In genomic region chr14:21525571-21525970, GRCh38 we compare ENCODE assay signal across 9 cellular contexts. TPM values are rescaled to one million over a fixed set of nuclear protein-coding genes. Genes with fewer than 3 reads are reported as not detected.
DNase-seq lines count a peak whose midpoint lies in the region; ATAC-seq lines count a peak whose summit lies in the region.
"Had no signal": no experiment of that assay in that cellular context is flagged by ENCODE, and none has a peak within 500 bp of the region (broad histone marks: within the 10 kb centered on the region; RNA-seq: fewer than 3 reads in every experiment).

No MANE protein-coding gene starts in this region.

- H3K27ac Mint-ChIP-seq in activated naive CD4-positive, alpha-beta T cell treated with anti-CD3 and anti-CD28 coated beads for 36 hours, result peak overlapping the region; percentile 70
- H3K27ac Mint-ChIP-seq in stimulated activated naive B cell treated with anti-CD40 and anti-IgM and Interleukin-4, amounts not matched to agents 10 μg/mL and 1 μg/mL and 100 μg/mL, for 72 hours, result peak overlapping the region; percentile 27

- peak in 1 of 2 donors; percentile 13 for ATAC-seq in stimulated activated naive B cell treated with anti-CD40 and anti-IgM and Interleukin-4, amounts not matched to agents 10 μg/mL and 1 μg/mL and 100 μg/mL, for 72 hours (replicated peaks)
- ATAC-seq in HG03159 (IDR thresholded peaks at IDR 0.05; ENCODE audit: unreplicated experiment), result no peak

- H3K36me3 Mint-ChIP-seq in activated naive CD4-positive, alpha-beta T cell treated with anti-CD3 and anti-CD28 coated beads for 36 hours (ENCODE audit: low read depth), result no peaks in the 10 kb centered on the region
- no peaks in the 10 kb centered on the region for H3K36me3 Mint-ChIP-seq in stimulated activated naive B cell treated with anti-CD40 and anti-IgM and Interleukin-4, amounts not matched to agents 10 μg/mL and 1 μg/mL and 100 μg/mL, for 72 hours

- CTCF ChIA-PET in activated naive CD4-positive, alpha-beta T cell treated with anti-CD3 and anti-CD28 coated beads for 36 hours (lab: Charles Lee), result interaction anchor here (0.7 to 5.0 kb wide), 4 partner anchors 11 to 115 kb away, joined by 3 to 26 read pairs (median 5); partner anchors contain the start of gene METTL3

- H3K9me3 Mint-ChIP-seq in activated naive CD4-positive, alpha-beta T cell treated with anti-CD3 and anti-CD28 coated beads for 36 hours, result no peaks in the 10 kb centered on the region
- no peaks in the 10 kb centered on the region for H3K9me3 Mint-ChIP-seq in stimulated activated naive B cell treated with anti-CD40 and anti-IgM and Interleukin-4, amounts not matched to agents 10 μg/mL and 1 μg/mL and 100 μg/mL, for 72 hours

- intact Hi-C loops in activated naive CD4-positive, alpha-beta T cell treated with anti-CD3 and anti-CD28 coated beads for 36 hours (cut with micrococcal nuclease), result no loop called here

- H3K4me3 Mint-ChIP-seq in activated naive CD4-positive, alpha-beta T cell treated with anti-CD3 and anti-CD28 coated beads for 36 hours, result peak overlapping the region; percentile 79
- peak overlapping the region; percentile 72 to 80 for H3K4me3 Mint-ChIP-seq in stimulated activated naive B cell treated with anti-CD40 and anti-IgM and Interleukin-4, amounts not matched to agents 10 μg/mL and 1 μg/mL and 100 μg/mL, for 72 hours

- H3K27me3 Mint-ChIP-seq in activated naive CD4-positive, alpha-beta T cell treated with anti-CD3 and anti-CD28 coated beads for 36 hours (ENCODE audit: low read depth), result no peaks in the 10 kb centered on the region
- H3K27me3 Mint-ChIP-seq in stimulated activated naive B cell treated with anti-CD40 and anti-IgM and Interleukin-4, amounts not matched to agents 10 μg/mL and 1 μg/mL and 100 μg/mL, for 72 hours, result peaks cover 5 to 10% of the 10 kb centered on the region in 2 donors

- no peak for DNase-seq in activated naive CD4-positive, alpha-beta T cell treated with anti-CD3 and anti-CD28 coated beads for 36 hours
- no peak for DNase-seq in activated naive CD4-positive, alpha-beta T cell (lab: John Stamatoyannopoulos, UW)
- DNase-seq in amniotic epithelial cell (ENCODE audit: low read depth), result peak; percentile 52
- DNase-seq in iPS-NIHi7 (ENCODE audit: extremely low spot score), result peak; percentile 41
- DNase-seq in stimulated activated naive B cell treated with anti-CD40 and anti-IgM and Interleukin-4, amounts not matched to agents 10 μg/mL and 1 μg/mL and 100 μg/mL, for 72 hours, result no peak
- DNase-seq in stimulated activated CD8-positive, alpha-beta memory T cell treated with anti-CD3 and anti-CD28 coated beads, Interleukin-4, amount 100 ng/mL, for 48 hours, result no peak
- no peak for DNase-seq in DMS79 treated with DMSO at 0.1 percent for 48 hours (lab: John Stamatoyannopoulos, UW)

- H3K4me1 Mint-ChIP-seq in activated naive CD4-positive, alpha-beta T cell treated with anti-CD3 and anti-CD28 coated beads for 36 hours (ENCODE audit: low read depth), result peaks cover 9% of the 10 kb centered on the region
- peaks cover 10% of the 10 kb centered on the region in 2 donors for H3K4me1 Mint-ChIP-seq in stimulated activated naive B cell treated with anti-CD40 and anti-IgM and Interleukin-4, amounts not matched to agents 10 μg/mL and 1 μg/mL and 100 μg/mL, for 72 hours

RNA-seq across cellular contexts. Expression of gene SALL2, which starts 0.6 kb away (rescaled TPM):
- 1 to 10 TPM; 3.1 to 4.1 TPM for total RNA-seq in activated naive CD4-positive, alpha-beta T cell treated with anti-CD3 and anti-CD28 coated beads for 36 hours

RNA-seq across cellular contexts. Expression of gene METTL3, which starts 14.4 kb away (rescaled TPM):
- total RNA-seq in activated naive CD4-positive, alpha-beta T cell treated with anti-CD3 and anti-CD28 coated beads for 36 hours, result 10 to 100 TPM; 60.6 TPM

RNA-seq across cellular contexts. Expression of gene TOX4, which starts 48.6 kb away (rescaled TPM):
- 10 to 100 TPM; 57.4 to 58.6 TPM for total RNA-seq in activated naive CD4-positive, alpha-beta T cell treated with anti-CD3 and anti-CD28 coated beads for 36 hours

RNA-seq across cellular contexts. Expression of gene RAB2B, which starts 48.8 kb away (rescaled TPM):
- total RNA-seq in activated naive CD4-positive, alpha-beta T cell treated with anti-CD3 and anti-CD28 coated beads for 36 hours, result 10 to 100 TPM; 20.5 to 21.4 TPM

RNA-seq across cellular contexts. Expression of gene OR10G3, which starts 54.3 kb away (rescaled TPM):
- not detected for total RNA-seq in activated naive CD4-positive, alpha-beta T cell treated with anti-CD3 and anti-CD28 coated beads for 36 hours
- total RNA-seq: dermis microvascular lymphatic vessel endothelial cell had no signal

Comparison
In these comparisons a context has a peak if more than half of its experiments do, and no peak if none do; other contexts are left out.
1. DNase-seq: peak in amniotic epithelial cell (single experiment) and iPS-NIHi7 (single experiment); none in activated naive CD4-positive, alpha-beta T cell treated with anti-CD3 and anti-CD28 coated beads for 36 hours (single experiment), activated naive CD4-positive, alpha-beta T cell (0 of 4), stimulated activated naive B cell treated with anti-CD40 and anti-IgM and Interleukin-4, amounts not matched to agents 10 μg/mL and 1 μg/mL and 100 μg/mL, for 72 hours (single experiment), stimulated activated CD8-positive, alpha-beta memory T cell treated with anti-CD3 and anti-CD28 coated beads, Interleukin-4, amount 100 ng/mL, for 48 hours (single experiment) and DMS79 treated with DMSO at 0.1 percent for 48 hours (single experiment).